In genomic region chr9:75903785-75904360, GRCh38 we compare ENCODE assay signal across 13 cellular contexts. TPM values are rescaled to one million over a fixed set of nuclear protein-coding genes. Genes with fewer than 3 reads are reported as not detected.
DNase-seq lines count a peak whose midpoint lies in the region; ATAC-seq and TF ChIP-seq lines count a peak whose summit lies in the region.
"Had no signal": no experiment of that assay in that cellular context is flagged by ENCODE, and none has a peak within 500 bp of the region (broad histone marks: within the 10 kb centered on the region; RNA-seq: fewer than 3 reads in every experiment).

No MANE protein-coding gene starts in this region.

- no peak overlapping the region for H3K4me3 Mint-ChIP-seq in activated naive CD8-positive, alpha-beta T cell treated with anti-CD3 and anti-CD28 coated beads, Interleukin-2, amount 50 U/mL, for 24 hours
- no peak overlapping the region for H3K4me3 Mint-ChIP-seq in activated naive CD8-positive, alpha-beta T cell treated with anti-CD3 and anti-CD28 coated beads for 36 hours
- H3K4me3 Mint-ChIP-seq: nephron had no signal

- peaks cover 15% of the 10 kb centered on the region for H3K4me1 Mint-ChIP-seq in activated naive CD8-positive, alpha-beta T cell treated with anti-CD3 and anti-CD28 coated beads, Interleukin-2, amount 50 U/mL, for 24 hours
- peaks cover 37% of the 10 kb centered on the region for H3K4me1 Mint-ChIP-seq in activated naive CD8-positive, alpha-beta T cell treated with anti-CD3 and anti-CD28 coated beads for 36 hours
- H3K4me1 Mint-ChIP-seq: nephron had no signal

- no peak for TF ChIP-seq CTCF in transverse colon (IDR thresholded peaks at IDR 0.05)

- peaks cover 12% of the 10 kb centered on the region for H3K9me3 Mint-ChIP-seq in activated naive CD8-positive, alpha-beta T cell treated with anti-CD3 and anti-CD28 coated beads, Interleukin-2, amount 50 U/mL, for 24 hours
- peaks cover 5% of the 10 kb centered on the region for H3K9me3 Mint-ChIP-seq in activated naive CD8-positive, alpha-beta T cell treated with anti-CD3 and anti-CD28 coated beads for 36 hours

- TF ChIP-seq EP300 in transverse colon (IDR thresholded peaks at IDR 0.05; ENCODE audit: low read depth), result no peak

- WGBS in transverse colon (ENCODE audit: low coverage in 1 of 2), 2 donors, result 69 to 78% methylated on average over 5 of the region's 5 CpGs

- peaks cover 7% of the 10 kb centered on the region for H3K36me3 Mint-ChIP-seq in activated naive CD8-positive, alpha-beta T cell treated with anti-CD3 and anti-CD28 coated beads, Interleukin-2, amount 50 U/mL, for 24 hours (ENCODE audit: low read depth)
- peaks cover 19% of the 10 kb centered on the region for H3K36me3 Mint-ChIP-seq in activated naive CD8-positive, alpha-beta T cell treated with anti-CD3 and anti-CD28 coated beads for 36 hours

- peaks cover 6 to 21% (median 13%) of the 10 kb centered on the region in 4 donors for H3K4me1 ChIP-seq in transverse colon
- H3K4me1 ChIP-seq: spleen had no signal

- H3K4me3 ChIP-seq in transverse colon, result no peak overlapping the region
- H3K4me3 ChIP-seq: cardiac muscle cell, spleen had no signal

- no peaks in the 10 kb centered on the region for H3K9me3 ChIP-seq in transverse colon
- H3K9me3 ChIP-seq: spleen had no signal

- no peak for TF ChIP-seq POLR2A in transverse colon (IDR thresholded peaks at IDR 0.05)

- H3K27ac ChIP-seq in transverse colon, result no peak overlapping the region
- H3K27ac ChIP-seq: cardiac muscle cell, spleen had no signal

- in situ Hi-C loops in transverse colon (cut with MboI; ENCODE audit: low pct_ligation_motif_present in 1 of 4, low pct_unique_long_range_greater_than_20kb in 1 of 4, low sequenced_read_pairs in 3 of 4), result loop anchor here in 1 of 4 donors (25.0 kb wide), 1 partner anchor 108 kb away; no protein-coding TSS in a partner anchor

- no peaks in the 10 kb centered on the region for H3K27me3 Mint-ChIP-seq in activated naive CD8-positive, alpha-beta T cell treated with anti-CD3 and anti-CD28 coated beads, Interleukin-2, amount 50 U/mL, for 24 hours
- H3K27me3 Mint-ChIP-seq in activated naive CD8-positive, alpha-beta T cell treated with anti-CD3 and anti-CD28 coated beads for 36 hours, result no peaks in the 10 kb centered on the region

- H3K27me3 ChIP-seq in transverse colon, result no peaks in the 10 kb centered on the region
- H3K27me3 ChIP-seq: cardiac muscle cell, spleen had no signal

- H3K36me3 ChIP-seq in transverse colon, result no peaks in the 10 kb centered on the region
- H3K36me3 ChIP-seq: cardiac muscle cell, spleen had no signal

- H3K27ac Mint-ChIP-seq in activated naive CD8-positive, alpha-beta T cell treated with anti-CD3 and anti-CD28 coated beads, Interleukin-2, amount 50 U/mL, for 24 hours, result no peak overlapping the region
- no peak overlapping the region for H3K27ac Mint-ChIP-seq in activated naive CD8-positive, alpha-beta T cell treated with anti-CD3 and anti-CD28 coated beads for 36 hours
- H3K27ac Mint-ChIP-seq: nephron had no signal

- intact Hi-C loops in transverse colon (cut with DNase I; ENCODE audit: low total_unique reads), result no loop called here

- ATAC-seq in activated naive CD8-positive, alpha-beta T cell treated with anti-CD3 and anti-CD28 coated beads, Interleukin-2, amount 50 U/mL, for 24 hours, result peak; percentile 54
- ATAC-seq in HG02938 (IDR thresholded peaks at IDR 0.05; ENCODE audit: unreplicated experiment), result no peak

- DNase-seq in activated naive CD8-positive, alpha-beta T cell treated with anti-CD3 and anti-CD28 coated beads, Interleukin-2, amount 50 U/mL, for 24 hours, result no peak
- no peak for DNase-seq in activated naive CD8-positive, alpha-beta T cell treated with anti-CD3 and anti-CD28 coated beads for 36 hours
- DNase-seq in activated T-cell treated with anti-CD3 and anti-CD28 coated beads, Interleukin-2, amount 50 U/mL, for 48 hours, result peak; percentile 27 to 28
- peak; percentile 92 for DNase-seq in glomerular endothelial cell (ENCODE audit: extremely low read depth, low read depth, low spot score)
- DNase-seq in transverse colon, result peak; percentile 18
- DNase-seq in NCI-H1436 treated with DMSO at 0.1 percent for 48 hours (lab: John Stamatoyannopoulos, UW), result no peak
- DNase-seq in superior temporal gyrus (ENCODE audit: extremely low spot score), result no peak
- DNase-seq: kidney, NCI-H345, spleen had no signal

RNA-seq across cellular contexts. Expression of gene PCSK5, which starts 13.4 kb away (rescaled TPM):
- 1 to 10 TPM; 5.3 to 5.5 TPM for total RNA-seq in activated naive CD8-positive, alpha-beta T cell treated with anti-CD3 and anti-CD28 coated beads for 36 hours
- total RNA-seq in glomerular endothelial cell (21.3 and 25.5 TPM in 2 replicates), transverse colon (100 to 1,000 TPM; 110 to 248 (median 127) TPM)

Comparison
In these comparisons a context has a peak if more than half of its experiments do, and no peak if none do; other contexts are left out.
1. DNase-seq: peak in activated T-cell treated with anti-CD3 and anti-CD28 coated beads, Interleukin-2, amount 50 U/mL, for 48 hours (2 of 2), glomerular endothelial cell (single experiment) and transverse colon (single experiment); none in activated naive CD8-positive, alpha-beta T cell treated with anti-CD3 and anti-CD28 coated beads, Interleukin-2, amount 50 U/mL, for 24 hours (single experiment), activated naive CD8-positive, alpha-beta T cell treated with anti-CD3 and anti-CD28 coated beads for 36 hours (single experiment), NCI-H1436 treated with DMSO at 0.1 percent for 48 hours (single experiment) and superior temporal gyrus (single experiment).